In the genomic region with DNA sequence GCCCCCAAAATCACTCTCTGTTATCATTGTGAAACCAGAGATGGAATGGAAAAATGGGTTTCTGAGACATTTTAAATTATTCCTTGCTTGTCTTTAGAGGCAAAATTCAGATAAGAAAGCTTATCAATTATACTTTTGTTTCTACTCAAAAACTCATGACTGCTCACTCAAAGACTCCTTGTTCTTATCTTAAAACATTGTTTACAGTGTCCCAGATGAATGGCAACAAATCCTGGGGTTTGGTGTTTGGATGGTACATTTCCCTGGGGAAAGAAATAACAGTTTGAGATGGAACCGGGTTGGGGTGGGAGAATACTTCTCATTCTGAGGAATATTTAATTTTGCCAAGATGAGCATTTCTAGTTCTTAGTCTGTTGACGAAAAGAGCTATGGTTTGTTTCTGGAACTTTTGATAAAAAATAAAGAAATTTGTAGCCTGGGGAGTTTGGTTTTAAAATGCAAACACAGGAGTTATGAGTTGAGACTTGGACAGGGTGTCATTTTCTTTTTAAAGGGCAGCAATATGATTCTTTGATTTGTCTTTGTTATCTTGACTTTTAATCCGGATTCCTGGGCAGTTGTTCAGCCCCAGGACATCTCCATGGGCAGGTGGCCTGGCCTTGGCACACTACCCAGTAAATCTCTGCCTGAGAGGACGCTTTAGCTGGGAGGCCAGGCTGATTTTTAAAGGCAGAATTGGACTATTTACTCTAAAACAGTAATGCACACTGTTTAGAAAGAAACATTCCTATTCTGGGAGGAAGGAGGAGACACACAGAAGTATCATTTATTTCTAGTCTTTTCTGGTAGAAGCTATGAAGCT, we compare ENCODE assay signal across 1 cellular context.
TF ChIP-seq lines count a peak whose summit lies in the region.

No MANE protein-coding gene starts in this region.

TF ChIP-seq in WTC11, 78 proteins besides CTCF, POLR2A, EP300 and RAD21 (continued from another document):
- TF ChIP-seq, protein P1, sequence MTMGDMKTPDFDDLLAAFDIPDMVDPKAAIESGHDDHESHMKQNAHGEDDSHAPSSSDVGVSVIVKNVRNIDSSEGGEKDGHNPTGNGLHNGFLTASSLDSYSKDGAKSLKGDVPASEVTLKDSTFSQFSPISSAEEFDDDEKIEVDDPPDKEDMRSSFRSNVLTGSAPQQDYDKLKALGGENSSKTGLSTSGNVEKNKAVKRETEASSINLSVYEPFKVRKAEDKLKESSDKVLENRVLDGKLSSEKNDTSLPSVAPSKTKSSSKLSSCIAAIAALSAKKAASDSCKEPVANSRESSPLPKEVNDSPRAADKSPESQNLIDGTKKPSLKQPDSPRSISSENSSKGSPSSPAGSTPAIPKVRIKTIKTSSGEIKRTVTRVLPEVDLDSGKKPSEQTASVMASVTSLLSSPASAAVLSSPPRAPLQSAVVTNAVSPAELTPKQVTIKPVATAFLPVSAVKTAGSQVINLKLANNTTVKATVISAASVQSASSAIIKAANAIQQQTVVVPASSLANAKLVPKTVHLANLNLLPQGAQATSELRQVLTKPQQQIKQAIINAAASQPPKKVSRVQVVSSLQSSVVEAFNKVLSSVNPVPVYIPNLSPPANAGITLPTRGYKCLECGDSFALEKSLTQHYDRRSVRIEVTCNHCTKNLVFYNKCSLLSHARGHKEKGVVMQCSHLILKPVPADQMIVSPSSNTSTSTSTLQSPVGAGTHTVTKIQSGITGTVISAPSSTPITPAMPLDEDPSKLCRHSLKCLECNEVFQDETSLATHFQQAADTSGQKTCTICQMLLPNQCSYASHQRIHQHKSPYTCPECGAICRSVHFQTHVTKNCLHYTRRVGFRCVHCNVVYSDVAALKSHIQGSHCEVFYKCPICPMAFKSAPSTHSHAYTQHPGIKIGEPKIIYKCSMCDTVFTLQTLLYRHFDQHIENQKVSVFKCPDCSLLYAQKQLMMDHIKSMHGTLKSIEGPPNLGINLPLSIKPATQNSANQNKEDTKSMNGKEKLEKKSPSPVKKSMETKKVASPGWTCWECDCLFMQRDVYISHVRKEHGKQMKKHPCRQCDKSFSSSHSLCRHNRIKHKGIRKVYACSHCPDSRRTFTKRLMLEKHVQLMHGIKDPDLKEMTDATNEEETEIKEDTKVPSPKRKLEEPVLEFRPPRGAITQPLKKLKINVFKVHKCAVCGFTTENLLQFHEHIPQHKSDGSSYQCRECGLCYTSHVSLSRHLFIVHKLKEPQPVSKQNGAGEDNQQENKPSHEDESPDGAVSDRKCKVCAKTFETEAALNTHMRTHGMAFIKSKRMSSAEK (CRISPR knock-in tag; IDR thresholded peaks at IDR 0.05; ENCODE audit: borderline replicate concordance) = no peak
- TF ChIP-seq MYBL2 (CRISPR knock-in tag; IDR thresholded peaks at IDR 0.05) (no peak), ATF1 (CRISPR knock-in tag; IDR thresholded peaks at IDR 0.05) (no peak), ZNF396 (CRISPR knock-in tag; IDR thresholded peaks at IDR 0.05; ENCODE audit: borderline replicate concordance) (no peak), FOXK1 (CRISPR knock-in tag; IDR thresholded peaks at IDR 0.05) (no peak), ZNF138 (CRISPR knock-in tag; conservative IDR thresholded peaks at IDR 0.05) (no peak), HMGA2 (CRISPR knock-in tag; IDR thresholded peaks at IDR 0.05) (no peak), TEAD1 (CRISPR knock-in tag; IDR thresholded peaks at IDR 0.05) (no peak)
- TF ChIP-seq, protein P2, sequence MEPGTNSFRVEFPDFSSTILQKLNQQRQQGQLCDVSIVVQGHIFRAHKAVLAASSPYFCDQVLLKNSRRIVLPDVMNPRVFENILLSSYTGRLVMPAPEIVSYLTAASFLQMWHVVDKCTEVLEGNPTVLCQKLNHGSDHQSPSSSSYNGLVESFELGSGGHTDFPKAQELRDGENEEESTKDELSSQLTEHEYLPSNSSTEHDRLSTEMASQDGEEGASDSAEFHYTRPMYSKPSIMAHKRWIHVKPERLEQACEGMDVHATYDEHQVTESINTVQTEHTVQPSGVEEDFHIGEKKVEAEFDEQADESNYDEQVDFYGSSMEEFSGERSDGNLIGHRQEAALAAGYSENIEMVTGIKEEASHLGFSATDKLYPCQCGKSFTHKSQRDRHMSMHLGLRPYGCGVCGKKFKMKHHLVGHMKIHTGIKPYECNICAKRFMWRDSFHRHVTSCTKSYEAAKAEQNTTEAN (CRISPR knock-in tag; IDR thresholded peaks at IDR 0.05) = no peak
- TF ChIP-seq, protein P3, sequence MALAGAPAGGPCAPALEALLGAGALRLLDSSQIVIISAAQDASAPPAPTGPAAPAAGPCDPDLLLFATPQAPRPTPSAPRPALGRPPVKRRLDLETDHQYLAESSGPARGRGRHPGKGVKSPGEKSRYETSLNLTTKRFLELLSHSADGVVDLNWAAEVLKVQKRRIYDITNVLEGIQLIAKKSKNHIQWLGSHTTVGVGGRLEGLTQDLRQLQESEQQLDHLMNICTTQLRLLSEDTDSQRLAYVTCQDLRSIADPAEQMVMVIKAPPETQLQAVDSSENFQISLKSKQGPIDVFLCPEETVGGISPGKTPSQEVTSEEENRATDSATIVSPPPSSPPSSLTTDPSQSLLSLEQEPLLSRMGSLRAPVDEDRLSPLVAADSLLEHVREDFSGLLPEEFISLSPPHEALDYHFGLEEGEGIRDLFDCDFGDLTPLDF (CRISPR knock-in tag; IDR thresholded peaks at IDR 0.05) = no peak
- TF ChIP-seq, protein P4, sequence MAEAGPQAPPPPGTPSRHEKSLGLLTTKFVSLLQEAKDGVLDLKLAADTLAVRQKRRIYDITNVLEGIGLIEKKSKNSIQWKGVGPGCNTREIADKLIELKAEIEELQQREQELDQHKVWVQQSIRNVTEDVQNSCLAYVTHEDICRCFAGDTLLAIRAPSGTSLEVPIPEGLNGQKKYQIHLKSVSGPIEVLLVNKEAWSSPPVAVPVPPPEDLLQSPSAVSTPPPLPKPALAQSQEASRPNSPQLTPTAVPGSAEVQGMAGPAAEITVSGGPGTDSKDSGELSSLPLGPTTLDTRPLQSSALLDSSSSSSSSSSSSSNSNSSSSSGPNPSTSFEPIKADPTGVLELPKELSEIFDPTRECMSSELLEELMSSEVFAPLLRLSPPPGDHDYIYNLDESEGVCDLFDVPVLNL (CRISPR knock-in tag; IDR thresholded peaks at IDR 0.05; ENCODE audit: borderline replicate concordance, low read depth) = no peak
